Comparison of ENCODE assay signal across 8 cellular contexts in the genomic region with DNA sequence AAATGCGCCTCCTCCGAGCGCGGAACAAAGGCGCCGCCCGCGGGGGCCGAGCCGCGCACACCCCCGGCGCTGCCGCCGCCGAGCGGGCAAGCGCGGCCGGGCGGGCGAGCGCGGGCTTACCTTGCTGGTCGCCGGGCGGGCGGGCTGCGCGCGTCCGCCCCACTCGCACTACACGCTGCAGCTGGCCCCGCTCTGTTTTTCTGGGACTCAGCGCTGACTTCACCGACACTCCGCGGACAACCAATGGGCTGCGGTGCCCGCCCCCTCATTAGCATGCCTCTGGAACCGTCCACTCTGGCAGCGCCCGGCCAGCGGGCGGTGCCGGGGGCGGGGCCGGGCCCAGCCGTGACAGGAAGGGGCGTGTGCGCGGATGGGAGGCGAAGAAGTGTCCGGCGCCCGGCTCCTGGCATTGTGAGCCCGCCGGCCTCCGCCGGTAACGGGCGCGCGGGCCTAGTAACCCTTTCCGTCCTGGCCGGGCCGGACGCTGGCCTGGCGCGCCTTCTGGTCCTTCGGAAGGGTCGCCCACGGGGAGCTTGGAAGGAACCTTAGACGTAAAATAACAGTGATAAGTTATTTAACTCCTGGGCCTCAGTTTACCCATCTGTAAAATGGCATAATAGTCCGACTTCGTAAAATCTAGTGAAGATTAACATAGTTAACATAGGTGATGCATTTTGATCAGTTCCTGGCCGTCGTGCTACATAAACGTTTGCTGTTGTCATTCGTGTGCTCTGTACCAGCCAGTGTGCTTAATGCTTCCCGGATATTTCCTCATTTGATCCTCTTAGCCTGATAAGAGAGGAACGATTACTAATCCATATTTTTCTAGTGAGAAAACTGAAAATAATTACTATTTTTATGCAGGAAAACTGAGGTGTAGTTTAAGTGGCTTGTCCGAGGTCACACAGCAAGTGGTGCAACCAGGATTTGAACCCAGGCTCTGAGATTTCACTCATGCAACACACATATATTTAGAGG. TPM values are rescaled to one million over a fixed set of nuclear protein-coding genes. Genes with fewer than 3 reads are reported as not detected.
DNase-seq lines count a peak whose midpoint lies in the region; ATAC-seq, FAIRE-seq and TF ChIP-seq lines count a peak whose summit lies in the region.

TSS of gene SORBS1 (minus strand) at position 172 of the 978 bp plus-strand sequence. CDS start 120,236 bp downstream, outside the sequence.

- H3K27ac ChIP-seq in adrenal gland (peak within 1 kb of the TSS in 3 of 5 donors; percentile 78 to 92 (median 83)), heart left ventricle (peak within 1 kb of the TSS; percentile 81 to 96 (median 90)), tibial nerve (peak within 1 kb of the TSS; percentile 47 to 93 (median 81))

- whole genome bisulfite sequencing in adrenal gland, 4 donors, result 4 to 12% (median 8%) methylated on average over 36 to 84 of the region's 84 CpGs
- WGBS in heart left ventricle, 4 donors, result 4 to 21% (median 7%) methylated on average over 21 to 84 of the region's 84 CpGs
- WGBS in tibial nerve, 2 donors, result 8 to 18% methylated on average over 30 to 57 of the region's 84 CpGs

- no peaks in the 10 kb centered on the region for H3K36me3 ChIP-seq in adrenal gland (replicated peaks in 1 of 2)
- no peaks in the 10 kb centered on the region for H3K36me3 ChIP-seq in heart left ventricle
- H3K36me3 ChIP-seq in tibial nerve, result no peaks in the 10 kb centered on the region

- H3K27me3 ChIP-seq in adrenal gland (no peaks in the 10 kb centered on the region), heart left ventricle (no peaks in the 10 kb centered on the region), tibial nerve (no peaks in the 10 kb centered on the region)

- TF ChIP-seq POLR2A in GM12892 (IDR thresholded peaks at IDR 0.05; ENCODE audit: low read depth, low read length) (peak; percentile 40; the same call in 1 of the 2 replicates), adrenal gland (IDR thresholded peaks at IDR 0.05) (peak; percentile 86 to 98), heart left ventricle (IDR thresholded peaks at IDR 0.05) (peak; percentile 99 to 100), tibial nerve (IDR thresholded peaks at IDR 0.05) (peak; percentile 99 to 100)

- peaks cover 0 to 4% of the 10 kb centered on the region in 2 donors for H3K4me1 ChIP-seq in adrenal gland (replicated peaks in 1 of 2)
- H3K4me1 ChIP-seq in heart left ventricle, result peaks cover 0 to 48% (median 25%) of the 10 kb centered on the region in 12 donors
- peaks cover 0 to 29% (median 2%) of the 10 kb centered on the region in 4 donors for H3K4me1 ChIP-seq in tibial nerve

- no peaks in the 10 kb centered on the region for H3K9me3 ChIP-seq in adrenal gland (replicated peaks in 1 of 3)
- no peaks in the 10 kb centered on the region for H3K9me3 ChIP-seq in heart left ventricle
- no peaks in the 10 kb centered on the region for H3K9me3 ChIP-seq in tibial nerve

- intact Hi-C loops in adrenal gland (cut with DNase I), result no loop called here
- intact Hi-C loops in heart left ventricle (cut with DNase I), result loop anchor here in 9 of 10 donors (2.0 to 10.0 kb wide), 8 partner anchors 41 to 137 kb away; no protein-coding TSS in a partner anchor

- ATAC-seq in HG02852 (IDR thresholded peaks at IDR 0.05; ENCODE audit: unreplicated experiment) (peak; percentile 99), heart left ventricle (peak; percentile 97 to 99 (median 98))

- H3K4me3 ChIP-seq in adrenal gland (peak within 1 kb of the TSS; percentile 25 to 92 (median 52)), heart left ventricle (peak within 1 kb of the TSS; percentile 82 to 99 (median 94)), tibial nerve (peak within 1 kb of the TSS; percentile 66 to 92 (median 84))

- TF ChIP-seq EP300 in tibial nerve (IDR thresholded peaks at IDR 0.05), result peak; percentile 84 to 94

- FAIRE-seq in GM12892 (lab: Jason Lieb, UNC), result peak; percentile 93

- peak; percentile 96 for DNase-seq in GM12892 (ENCODE audit: insufficient read length)
- DNase-seq in NCI-H1436 treated with DMSO at 0.1 percent for 48 hours (lab: John Stamatoyannopoulos, UW), result peak; percentile 75
- DNase-seq in T follicular helper cell (ENCODE audit: low read depth), result peak; percentile 84
- DNase-seq in adrenal gland, result peak; percentile 96 to 99 (median 97)
- peak; percentile 97 to 98 (median 97) for DNase-seq in heart left ventricle
- peak; percentile 97 for DNase-seq in pons (ENCODE audit: low spot score)
- peak; percentile 92 to 94 for DNase-seq in tibial nerve (ENCODE audit: low spot score in 2 of 2)

- no peak for TF ChIP-seq CTCF in adrenal gland (IDR thresholded peaks at IDR 0.05)
- TF ChIP-seq CTCF in heart left ventricle (IDR thresholded peaks at IDR 0.05), result peak in 1 of 12 donors; percentile 8
- peak in 1 of 5 experiments; percentile 38 for TF ChIP-seq CTCF in tibial nerve (IDR thresholded peaks at IDR 0.05)

RNA-seq across cellular contexts. Expression of gene SORBS1, which starts in this region (rescaled TPM):
- polyA plus RNA-seq in GM12892 (2012; ENCODE audit: missing spikeins), result 2.2 TPM
- total RNA-seq in adrenal gland (10 to 100 TPM; 11.4 to 43.4 (median 21.0) TPM), heart left ventricle (1,000 to 10,000 TPM in 5 of 9 donors, 100 to 1,000 TPM in 4; 380 to 1,440 (median 1,065) TPM), tibial nerve (100 to 1,000 TPM; 427 to 623 (median 567) TPM)
- polyA plus RNA-seq in adrenal gland (10 to 100 TPM; 16.7 to 26.5 (median 18.9) TPM), heart left ventricle (100 to 1,000 TPM; 355 to 380 TPM)

Comparison
In these comparisons a context has a peak if more than half of its experiments do, and no peak if none do; other contexts are left out.
1. Peak in every context shown above with its lines: DNase-seq, ATAC-seq, H3K4me3 ChIP-seq and H3K27ac ChIP-seq.
2. RNA of gene SORBS1 (total RNA-seq): 380 to 1,440 TPM in heart left ventricle and 427 to 623 TPM in tibial nerve; 11.4 to 43.4 TPM in adrenal gland; every median in the first group is over 4 times any median in the second.
3. RNA of gene SORBS1 (polyA plus RNA-seq): 355 to 380 TPM in heart left ventricle; 16.7 to 26.5 TPM in adrenal gland; every median in the first group is over 10 times any median in the second.
4. POLR2A ChIP-seq: peak in every context shown above with its lines; median percentile 100 in heart left ventricle; 100 in tibial nerve; 92 in adrenal gland; 40 in GM12892.
5. intact Hi-C loops: an anchor here in heart left ventricle (2.0 to 10.0 kb wide); none called in adrenal gland.